ENCODE assay signal across 11 cellular contexts in genomic region chr4:152462047-152462446, GRCh38.
A peak's percentile ranks its signal among the peaks of the same experiment; 100 is the strongest.
DNase-seq lines count a peak whose midpoint lies in the region; ATAC-seq and TF ChIP-seq lines count a peak whose summit lies in the region.
"Had no signal": no experiment of that assay in that cellular context is flagged by ENCODE, and none has a peak within 500 bp of the region (broad histone marks: within the 10 kb centered on the region; RNA-seq: fewer than 3 reads in every experiment).

No MANE protein-coding gene starts in this region.

- no peak for TF ChIP-seq POLR2A in Peyer's patch (IDR thresholded peaks at IDR 0.05)

- DNase-seq in activated T-cell treated with anti-CD3 and anti-CD28 coated beads, Interleukin-2, amount 50 U/mL, for 72 hours, result no peak
- DNase-seq in activated T-cell treated with anti-CD3 and anti-CD28 coated beads, Interleukin-2, amount 50 U/mL, for 24 hours, result no peak
- DNase-seq in Peyer's patch, result peak in 2 of 3 donors; percentile 44 to 63
- no peak for DNase-seq in HT-29 (ENCODE audit: low spot score)
- no peak for DNase-seq in GM13976 (ENCODE audit: low spot score)
- no peak for DNase-seq in activated CD8-positive, alpha-beta memory T cell treated with anti-CD3 and anti-CD28 coated beads, Interleukin-2, amount 50 U/mL, for 48 hours
- DNase-seq: activated CD4-positive, CD25-positive, alpha-beta regulatory T cell treated with anti-CD3 and anti-CD28 coated beads, Interleukin-2, amount 50 U/mL, for 72 hours; NCI-H2081 treated with DMSO at 0.1 percent for 48 hours had no signal

- no peak for TF ChIP-seq CTCF in Peyer's patch (IDR thresholded peaks at IDR 0.05)
- TF ChIP-seq CTCF in GM13976 (IDR thresholded peaks at IDR 0.05; ENCODE audit: borderline replicate concordance, control extremely low read depth, extremely low read depth, insufficient read depth, missing control alignments), result no peak

- no peak overlapping the region for H3K4me3 ChIP-seq in Peyer's patch
- H3K4me3 ChIP-seq: suprapubic skin had no signal

- peaks cover 0 to 14% (median 3%) of the 10 kb centered on the region in 4 donors for H3K4me1 ChIP-seq in Peyer's patch

- no peaks in the 10 kb centered on the region for H3K27me3 Mint-ChIP-seq in activated T-cell treated with anti-CD3 and anti-CD28 coated beads, Interleukin-2, amount 50 U/mL, for 72 hours (ENCODE audit: low read depth)
- H3K27me3 Mint-ChIP-seq in activated T-cell treated with anti-CD3 and anti-CD28 coated beads, Interleukin-2, amount 50 U/mL, for 24 hours, result no peaks in the 10 kb centered on the region
- no peaks in the 10 kb centered on the region for H3K27me3 Mint-ChIP-seq in stimulated activated memory B cell treated with anti-CD40 and anti-IgM and Interleukin-4, amounts not matched to agents 10 μg/mL and 1 μg/mL and 100 μg/mL, for 72 hours

- H3K27ac Mint-ChIP-seq in activated T-cell treated with anti-CD3 and anti-CD28 coated beads, Interleukin-2, amount 50 U/mL, for 72 hours, result peak overlapping the region; percentile 62
- no peak overlapping the region for H3K27ac Mint-ChIP-seq in activated T-cell treated with anti-CD3 and anti-CD28 coated beads, Interleukin-2, amount 50 U/mL, for 24 hours
- peak overlapping the region; percentile 43 for H3K27ac Mint-ChIP-seq in stimulated activated memory B cell treated with anti-CD40 and anti-IgM and Interleukin-4, amounts not matched to agents 10 μg/mL and 1 μg/mL and 100 μg/mL, for 72 hours

- no peaks in the 10 kb centered on the region for H3K36me3 ChIP-seq in Peyer's patch
- H3K36me3 ChIP-seq: suprapubic skin had no signal

- H3K9me3 Mint-ChIP-seq in activated T-cell treated with anti-CD3 and anti-CD28 coated beads, Interleukin-2, amount 50 U/mL, for 72 hours, result no peaks in the 10 kb centered on the region
- no peaks in the 10 kb centered on the region for H3K9me3 Mint-ChIP-seq in activated T-cell treated with anti-CD3 and anti-CD28 coated beads, Interleukin-2, amount 50 U/mL, for 24 hours
- no peaks in the 10 kb centered on the region for H3K9me3 Mint-ChIP-seq in stimulated activated memory B cell treated with anti-CD40 and anti-IgM and Interleukin-4, amounts not matched to agents 10 μg/mL and 1 μg/mL and 100 μg/mL, for 72 hours

- no peak overlapping the region for H3K4me3 Mint-ChIP-seq in activated T-cell treated with anti-CD3 and anti-CD28 coated beads, Interleukin-2, amount 50 U/mL, for 72 hours
- H3K4me3 Mint-ChIP-seq in activated T-cell treated with anti-CD3 and anti-CD28 coated beads, Interleukin-2, amount 50 U/mL, for 24 hours, result no peak overlapping the region
- H3K4me3 Mint-ChIP-seq in stimulated activated memory B cell treated with anti-CD40 and anti-IgM and Interleukin-4, amounts not matched to agents 10 μg/mL and 1 μg/mL and 100 μg/mL, for 72 hours, result no peak overlapping the region

- H3K27me3 ChIP-seq in Peyer's patch, result no peaks in the 10 kb centered on the region
- H3K27me3 ChIP-seq: suprapubic skin had no signal

- peak overlapping the region in 2 of 4 donors; percentile 18 to 60 for H3K27ac ChIP-seq in Peyer's patch
- H3K27ac ChIP-seq: suprapubic skin had no signal

- in situ Hi-C loops in GM13976 (cut with MboI; ENCODE audit: low sequenced_read_pairs, unreplicated experiment), result no loop called here

- no peaks in the 10 kb centered on the region for H3K9me3 ChIP-seq in Peyer's patch
- H3K9me3 ChIP-seq: suprapubic skin had no signal

- H3K4me1 Mint-ChIP-seq in activated T-cell treated with anti-CD3 and anti-CD28 coated beads, Interleukin-2, amount 50 U/mL, for 72 hours (ENCODE audit: low read depth), result peaks cover 71% of the 10 kb centered on the region
- H3K4me1 Mint-ChIP-seq in activated T-cell treated with anti-CD3 and anti-CD28 coated beads, Interleukin-2, amount 50 U/mL, for 24 hours (ENCODE audit: low read depth), result peaks cover 67% of the 10 kb centered on the region
- peaks cover 73% of the 10 kb centered on the region for H3K4me1 Mint-ChIP-seq in stimulated activated memory B cell treated with anti-CD40 and anti-IgM and Interleukin-4, amounts not matched to agents 10 μg/mL and 1 μg/mL and 100 μg/mL, for 72 hours

- no peak for ATAC-seq in activated T-cell treated with anti-CD3 and anti-CD28 coated beads, Interleukin-2, amount 50 U/mL, for 72 hours (replicated peaks in 1 of 2)
- ATAC-seq in HG02973 (IDR thresholded peaks at IDR 0.05; ENCODE audit: unreplicated experiment), result peak; percentile 51
- ATAC-seq in stimulated activated memory B cell treated with anti-CD40 and anti-IgM and Interleukin-4, amounts not matched to agents 10 μg/mL and 1 μg/mL and 100 μg/mL, for 72 hours, result peak; percentile 74

- peaks cover 0 to 2% of the 10 kb centered on the region in 2 donors for H3K36me3 Mint-ChIP-seq in activated T-cell treated with anti-CD3 and anti-CD28 coated beads, Interleukin-2, amount 50 U/mL, for 72 hours (ENCODE audit: insufficient read depth in 2 of 2)
- H3K36me3 Mint-ChIP-seq in activated T-cell treated with anti-CD3 and anti-CD28 coated beads, Interleukin-2, amount 50 U/mL, for 24 hours (ENCODE audit: low read depth), result peaks cover 10% of the 10 kb centered on the region
- peaks cover 1% of the 10 kb centered on the region for H3K36me3 Mint-ChIP-seq in stimulated activated memory B cell treated with anti-CD40 and anti-IgM and Interleukin-4, amounts not matched to agents 10 μg/mL and 1 μg/mL and 100 μg/mL, for 72 hours

Comparison
In these comparisons a context has a peak if more than half of its experiments do, and no peak if none do; other contexts are left out.
1. ATAC-seq: peak in HG02973 (single experiment) and stimulated activated memory B cell treated with anti-CD40 and anti-IgM and Interleukin-4, amounts not matched to agents 10 μg/mL and 1 μg/mL and 100 μg/mL, for 72 hours (single experiment); none in activated T-cell treated with anti-CD3 and anti-CD28 coated beads, Interleukin-2, amount 50 U/mL, for 72 hours (0 of 2).
2. DNase-seq: peak in Peyer's patch (2 of 3); none in activated T-cell treated with anti-CD3 and anti-CD28 coated beads, Interleukin-2, amount 50 U/mL, for 72 hours (0 of 2), activated T-cell treated with anti-CD3 and anti-CD28 coated beads, Interleukin-2, amount 50 U/mL, for 24 hours (single experiment), HT-29 (single experiment), GM13976 (single experiment) and activated CD8-positive, alpha-beta memory T cell treated with anti-CD3 and anti-CD28 coated beads, Interleukin-2, amount 50 U/mL, for 48 hours (single experiment).